ENCODE assay signal across 8 cellular contexts in genomic region chr5:97183100-97183929, GRCh38. TPM values are rescaled to one million over a fixed set of nuclear protein-coding genes. Genes with fewer than 3 reads are reported as not detected.
DNase-seq lines count a peak whose midpoint lies in the region; ATAC-seq, FAIRE-seq and TF ChIP-seq lines count a peak whose summit lies in the region.

Gene RIOK2, minus strand, starts transcription at chr5:97183247. Its CDS starts 56 bp downstream, at chr5:97183191.

- H3K27ac ChIP-seq in angular gyrus (ENCODE audit: low read depth, low read length) = peak within 1 kb of the TSS; percentile 98
- peak within 1 kb of the TSS; percentile 89 to 91 for H3K27ac ChIP-seq in right atrium auricular region
- peak within 1 kb of the TSS; percentile 94 for H3K27ac ChIP-seq in psoas muscle

- H3K4me1 ChIP-seq in right atrium auricular region = peaks cover 0 to 21% of the 10 kb centered on the region in 2 donors
- peaks cover 29% of the 10 kb centered on the region for H3K4me1 ChIP-seq in psoas muscle

- H3K9me3 ChIP-seq in right atrium auricular region (no peaks in the 10 kb centered on the region), psoas muscle (no peaks in the 10 kb centered on the region)

- peak within 1 kb of the TSS; percentile 75 to 79 for H3K4me3 ChIP-seq in right atrium auricular region
- H3K4me3 ChIP-seq in psoas muscle = peak within 1 kb of the TSS; percentile 72

- TF ChIP-seq CTCF in right atrium auricular region (IDR thresholded peaks at IDR 0.05) (no peak), psoas muscle (IDR thresholded peaks at IDR 0.05) (no peak)

- FAIRE-seq in urothelium cell line (lab: Jason Lieb, UNC) = no peak

- ATAC-seq in GM18498 (IDR thresholded peaks at IDR 0.05; ENCODE audit: unreplicated experiment) = peak; percentile 91
- peak; percentile 85 for ATAC-seq in HG02938 (IDR thresholded peaks at IDR 0.05; ENCODE audit: unreplicated experiment)
- peak; percentile 94 to 97 (median 96) for ATAC-seq in psoas muscle

- intact Hi-C loops in psoas muscle (cut with DNase I) = loop anchor here (5.0 to 10.0 kb wide), 2 partner anchors 1589 to 1611 kb away; partner anchors contain the start of gene RGMB (in 1 of the 2)

- 0% methylated on average over 44 of the region's 44 CpGs for WGBS in psoas muscle, 3 donors

- H3K27me3 ChIP-seq in right atrium auricular region (no peaks in the 10 kb centered on the region), psoas muscle (ENCODE audit: insufficient read depth in 3 of 3, low read length in 2 of 3) (no peaks in the 10 kb centered on the region)

- DNase-seq in NCI-H187 (lab: John Stamatoyannopoulos, UW) = peak; percentile 90 to 98
- peak; percentile 71 to 96 (median 87) for DNase-seq in T-helper 2 cell
- peak; percentile 93 for DNase-seq in right atrium auricular region (ENCODE audit: low spot score)
- peak; percentile 94 to 96 for DNase-seq in psoas muscle
- peak; percentile 92 for DNase-seq in urothelium cell line (ENCODE audit: low spot score)

- H3K36me3 ChIP-seq in right atrium auricular region (peaks cover 8% of the 10 kb centered on the region), psoas muscle (ENCODE audit: insufficient read depth in 1 of 2, low read depth in 1 of 2) (peaks cover 0 to 19% of the 10 kb centered on the region in 2 donors)

RNA-seq across cellular contexts. Expression of gene RIOK2, which starts in this region (rescaled TPM):
- total RNA-seq in right atrium auricular region (10 to 100 TPM; 19.2 to 20.4 TPM), psoas muscle (10 to 100 TPM; 17.4 to 30.4 (median 21.0) TPM)
- 10 to 100 TPM; 10.5 to 19.8 (median 13.3) TPM for polyA plus RNA-seq in psoas muscle

Comparison
In these comparisons a context has a peak if more than half of its experiments do, and no peak if none do; other contexts are left out.
1. Peak in every context shown above with its lines: DNase-seq, ATAC-seq, H3K4me3 ChIP-seq and H3K27ac ChIP-seq.